15 cellular contexts compared by ENCODE assay signal in genomic region chr14:89908712-89909450, GRCh38. TPM values are rescaled to one million over a fixed set of nuclear protein-coding genes. Genes with fewer than 3 reads are reported as not detected.
DNase-seq lines count a peak whose midpoint lies in the region; ATAC-seq, FAIRE-seq and TF ChIP-seq lines count a peak whose summit lies in the region.
"Had no signal": no experiment of that assay in that cellular context is flagged by ENCODE, and none has a peak within 500 bp of the region (broad histone marks: within the 10 kb centered on the region; RNA-seq: fewer than 3 reads in every experiment).

No MANE protein-coding gene starts in this region.

- peak overlapping the region; percentile 92 for H2BK20ac ChIP-seq in IMR-90 (ENCODE audit: low read depth, low read length)

- peak overlapping the region; percentile 67 for H3K18ac ChIP-seq in IMR-90 (ENCODE audit: low read depth, low read length)

- no peak for FAIRE-seq in small intestine (lab: Jason Lieb, UNC)

- BruUV-seq in IMR-90 (replicated peaks; lab: Mats Ljungman, UMichigan), result no TSS peak

- no peaks in the 10 kb centered on the region for H3K9me3 ChIP-seq in IMR-90 (ENCODE audit: control insufficient read depth, insufficient read depth, low read length)
- H3K9me3 ChIP-seq in small intestine (ENCODE audit: control insufficient read depth, low read depth), result no peaks in the 10 kb centered on the region
- H3K9me3 ChIP-seq in HAP-1, result no peaks in the 10 kb centered on the region
- H3K9me3 ChIP-seq: Caco-2, Peyer's patch had no signal

- intact Hi-C loops in IMR-90 (cut with micrococcal nuclease), result no loop called here

- no peak overlapping the region for H3K4me2 ChIP-seq in IMR-90 (ENCODE audit: low read depth, low read length)

- ATAC-seq in IMR-90 (ENCODE audit: low read depth) (no peak), HG03565 (IDR thresholded peaks at IDR 0.05; ENCODE audit: unreplicated experiment) (no peak)

- CTCF ChIA-PET in IMR-90 (lab: Yijun Ruan, JAX), result interaction anchor here (1.1 kb wide), 1 partner anchor 439 kb away, joined by 4 read pairs; no protein-coding TSS in a partner anchor

- no peak overlapping the region for H2AK9ac ChIP-seq in IMR-90 (replicated peaks; ENCODE audit: low read depth, low read length, poor library complexity)

- no peak for TF ChIP-seq POLR2A in IMR-90 (IDR thresholded peaks at IDR 0.05; ENCODE audit: low read depth, low read length)

- H3K9me1 ChIP-seq in IMR-90 (ENCODE audit: insufficient read depth, low read length), result peaks cover 14% of the 10 kb centered on the region

- H3K4me1 ChIP-seq in IMR-90 (ENCODE audit: control insufficient read depth, insufficient read depth, low read length) (peaks cover 20% of the 10 kb centered on the region), small intestine (ENCODE audit: control insufficient read depth in 2 of 2, insufficient read depth in 1 of 2, low read depth in 1 of 2, low read length in 1 of 2) (peaks cover 0 to 2% of the 10 kb centered on the region in 2 donors), HAP-1 (peaks cover 28% of the 10 kb centered on the region)
- H3K4me1 ChIP-seq: Caco-2 had no signal

- no peak for TF ChIP-seq RAD21 in IMR-90 (IDR thresholded peaks at IDR 0.05; ENCODE audit: low read length)

- H3K14ac ChIP-seq in IMR-90 (replicated peaks; ENCODE audit: low read depth, low read length), result 0 out of 2 replicates have a peak overlapping the region, but pooled peaks have one; percentile 1

- DNase-seq in IMR-90, result no peak
- peak; percentile 68 for DNase-seq in NCI-H2171 treated with DMSO at 0.1 percent for 48 hours (lab: John Stamatoyannopoulos, UW)
- DNase-seq in iris pigment epithelial cell (ENCODE audit: low read depth), result peak; percentile 38
- peak; percentile 50 for DNase-seq in small intestine
- no peak for DNase-seq in HAP-1 (ENCODE audit: low spot score in 2 of 2)
- no peak for DNase-seq in NCI-H2029 (lab: John Stamatoyannopoulos, UW)
- DNase-seq: Caco-2; CD4-positive, CD25-positive, alpha-beta regulatory T cell; DMS53; Kasumi-1; NCI-H1930; NCI-H510A; Peyer's patch; SHP77 had no signal

- no peak overlapping the region for H2AFZ ChIP-seq in IMR-90 (replicated peaks; ENCODE audit: low read length, poor library complexity)

- peak overlapping the region; percentile 29 for H4K91ac ChIP-seq in IMR-90 (ENCODE audit: insufficient read depth, low read depth, low read length)

- dilution Hi-C loops in IMR-90 (cut with HindIII; ENCODE audit: low sequenced_read_pairs, unreplicated experiment), result no loop called here

- H3K36me3 ChIP-seq in IMR-90 (ENCODE audit: control insufficient read depth, insufficient read depth, low read length) (0 out of 2 replicates have a peak, but pooled peaks cover 1% of the 10 kb centered on the region), small intestine (ENCODE audit: control insufficient read depth in 2 of 2, insufficient read depth in 2 of 2, low read length in 2 of 2) (no peaks in the 10 kb centered on the region), HAP-1 (replicated peaks) (no peaks in the 10 kb centered on the region)
- H3K36me3 ChIP-seq: Peyer's patch had no signal

- H3K27ac ChIP-seq in IMR-90 (ENCODE audit: insufficient read depth, low read length), result peak overlapping the region; percentile 9; the same call in 1 of the 2 replicates
- no peak overlapping the region for H3K27ac ChIP-seq in small intestine (ENCODE audit: low read depth in 1 of 2, low read length in 1 of 2)
- H3K27ac ChIP-seq: Peyer's patch had no signal

- H3K27me3 ChIP-seq in IMR-90 (ENCODE audit: control insufficient read depth, insufficient read depth, low read length) (no peaks in the 10 kb centered on the region), small intestine (ENCODE audit: control insufficient read depth in 2 of 2, insufficient read depth in 2 of 2, low read length in 2 of 2) (no peaks in the 10 kb centered on the region), HAP-1 (ENCODE audit: low read depth) (no peaks in the 10 kb centered on the region)
- H3K27me3 ChIP-seq: Peyer's patch had no signal

- peak overlapping the region; percentile 35 for H3K4ac ChIP-seq in IMR-90 (ENCODE audit: low read depth, low read length)

- H2AK5ac ChIP-seq in IMR-90 (ENCODE audit: low read depth, low read length), result peak overlapping the region; percentile 36; the same call in 1 of the 2 replicates

- peaks cover 6 to 10% of the 10 kb centered on the region in 2 experiments; a peak in 1 of 4 replicates for H3K79me1 ChIP-seq in IMR-90 (ENCODE audit: low read depth in 1 of 2, low read length in 2 of 2)

- peak overlapping the region; percentile 2; the same call in 1 of the 2 replicates for H4K5ac ChIP-seq in IMR-90 (ENCODE audit: low read depth, low read length)

- peak overlapping the region; percentile 72; the same call in 2 of the 3 replicates for H2BK15ac ChIP-seq in IMR-90 (ENCODE audit: low read depth, low read length)

- H2BK5ac ChIP-seq in IMR-90 (ENCODE audit: low read depth, low read length, poor library complexity, severe bottlenecking), result no peak overlapping the region

- H4K20me1 ChIP-seq in IMR-90 (ENCODE audit: insufficient read depth, low read length), result no peaks in the 10 kb centered on the region

- POLR2A ChIA-PET in IMR-90 (lab: Charles Lee; ENCODE audit: unreplicated experiment), result no interaction called here

- TF ChIP-seq CTCF in IMR-90 (conservative IDR thresholded peaks at IDR 0.05; ENCODE audit: low read depth, low read length), result no peak

- H3K4me3 ChIP-seq in IMR-90 (ENCODE audit: insufficient read depth, low read depth, low read length) (no peak overlapping the region), small intestine (ENCODE audit: low read depth in 1 of 2, low read length in 2 of 2) (no peak overlapping the region), HAP-1 (no peak overlapping the region)
- H3K4me3 ChIP-seq: Peyer's patch had no signal

- in situ Hi-C loops in IMR-90 (cut with MboI; ENCODE audit: low sequenced_read_pairs), result no loop called here
- in situ Hi-C loops in HAP-1 (cut with MboI; ENCODE audit: low sequenced_read_pairs), result loop anchor here (25.0 kb wide), 2 partner anchors 497 to 722 kb away; partner anchors contain the start of gene FOXN3

- no peak overlapping the region for H3K56ac ChIP-seq in IMR-90 (ENCODE audit: extremely low read depth, insufficient read depth, low read length)

- H2BK120ac ChIP-seq in IMR-90 (ENCODE audit: low read depth, low read length), result peak overlapping the region; percentile 76

- WGBS in IMR-90 (ENCODE audit: extremely low coverage in 2 of 2, insufficient read length in 1 of 2), 2 experiments, result 100% methylated on average over 2 of the region's 9 CpGs; no CpG with 5 or more reads in 1 of the 2 experiments
- WGBS in small intestine, 3 donors, result 42 to 82% (median 62%) methylated on average over 9 of the region's 9 CpGs

- peak overlapping the region; percentile 26 to 45; a peak in 3 of 4 replicates for H4K8ac ChIP-seq in IMR-90 (ENCODE audit: low read depth in 2 of 2, low read length in 2 of 2)

- H3K9ac ChIP-seq in IMR-90 (ENCODE audit: low read depth, low read length), result no peak overlapping the region

- H3K23ac ChIP-seq in IMR-90 (ENCODE audit: low read depth, low read length), result peak overlapping the region; percentile 39

TF ChIP-seq in IMR-90, 13 proteins besides CTCF, POLR2A, EP300 and RAD21:
- TF ChIP-seq FOS (IDR thresholded peaks at IDR 0.05; ENCODE audit: low read depth, low read length) (no peak), MAFK (IDR thresholded peaks at IDR 0.05; ENCODE audit: low read depth, low read length) (no peak), CHD1 (IDR thresholded peaks at IDR 0.05; ENCODE audit: low read depth, low read length) (no peak), SMC3 (IDR thresholded peaks at IDR 0.05; ENCODE audit: low read depth, low read length) (no peak), CEBPB (IDR thresholded peaks at IDR 0.05; ENCODE audit: low read depth, low read length) (no peak), USF2 (IDR thresholded peaks at IDR 0.05; ENCODE audit: low read depth, low read length) (no peak), BHLHE40 (IDR thresholded peaks at IDR 0.05; ENCODE audit: low read depth, low read length) (no peak), MAZ (IDR thresholded peaks at IDR 0.05; ENCODE audit: borderline replicate concordance, low read depth, low read length) (no peak), RFX5 (IDR thresholded peaks at IDR 0.05; ENCODE audit: low read depth, low read length) (no peak)
- TF ChIP-seq, protein P1, sequence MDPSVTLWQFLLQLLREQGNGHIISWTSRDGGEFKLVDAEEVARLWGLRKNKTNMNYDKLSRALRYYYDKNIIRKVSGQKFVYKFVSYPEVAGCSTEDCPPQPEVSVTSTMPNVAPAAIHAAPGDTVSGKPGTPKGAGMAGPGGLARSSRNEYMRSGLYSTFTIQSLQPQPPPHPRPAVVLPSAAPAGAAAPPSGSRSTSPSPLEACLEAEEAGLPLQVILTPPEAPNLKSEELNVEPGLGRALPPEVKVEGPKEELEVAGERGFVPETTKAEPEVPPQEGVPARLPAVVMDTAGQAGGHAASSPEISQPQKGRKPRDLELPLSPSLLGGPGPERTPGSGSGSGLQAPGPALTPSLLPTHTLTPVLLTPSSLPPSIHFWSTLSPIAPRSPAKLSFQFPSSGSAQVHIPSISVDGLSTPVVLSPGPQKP (IDR thresholded peaks at IDR 0.05; ENCODE audit: borderline replicate concordance, low read depth, low read length), result no peak

RNA-seq across cellular contexts. Expression of gene EFCAB11, which starts 45.6 kb away (rescaled TPM):
- 2.2 and 6.1 TPM in 2 replicates for total RNA-seq in IMR-90 (2012; rRNA removed)
- polyA plus RNA-seq in IMR-90 (2012; rRNA removed) (4.9 and 5.3 TPM in 2 replicates), small intestine (10 to 100 TPM in 1 of 3 donors, 1 to 10 TPM in 2; 3.8 to 11.3 (median 4.2) TPM)
- polyA plus RNA-seq in IMR-90 (2012; cell fraction: cytosol; rRNA removed), result 0.58 and 1.8 TPM in 2 replicates
- polyA plus RNA-seq in IMR-90 (2012; cell fraction: nucleus; rRNA removed; ENCODE audit: low replicate concordance), result 0.21 and 1.6 TPM in 2 replicates

RNA-seq across cellular contexts. Expression of gene TDP1, which starts 46.8 kb away (rescaled TPM):
- total RNA-seq in IMR-90 (2012; rRNA removed), result 39.2 and 53.1 TPM in 2 replicates
- 21.6 and 23.3 TPM in 2 replicates for polyA plus RNA-seq in IMR-90 (2012; rRNA removed)
- 9.7 and 13.0 TPM in 2 replicates for polyA plus RNA-seq in IMR-90 (2012; cell fraction: cytosol; rRNA removed)
- 7.1 and 28.5 TPM in 2 replicates for polyA plus RNA-seq in IMR-90 (2012; cell fraction: nucleus; rRNA removed; ENCODE audit: low replicate concordance)
- polyA plus RNA-seq in small intestine, result 1 to 10 TPM; 2.5 to 9.2 (median 4.1) TPM

Comparison
In these comparisons a context has a peak if more than half of its experiments do, and no peak if none do; other contexts are left out.
1. DNase-seq: peak in NCI-H2171 treated with DMSO at 0.1 percent for 48 hours (single experiment), iris pigment epithelial cell (single experiment) and small intestine (single experiment); none in IMR-90 (single experiment), HAP-1 (0 of 2) and NCI-H2029 (single experiment).